1 cellular context compared by ENCODE assay signal in the genomic region with DNA sequence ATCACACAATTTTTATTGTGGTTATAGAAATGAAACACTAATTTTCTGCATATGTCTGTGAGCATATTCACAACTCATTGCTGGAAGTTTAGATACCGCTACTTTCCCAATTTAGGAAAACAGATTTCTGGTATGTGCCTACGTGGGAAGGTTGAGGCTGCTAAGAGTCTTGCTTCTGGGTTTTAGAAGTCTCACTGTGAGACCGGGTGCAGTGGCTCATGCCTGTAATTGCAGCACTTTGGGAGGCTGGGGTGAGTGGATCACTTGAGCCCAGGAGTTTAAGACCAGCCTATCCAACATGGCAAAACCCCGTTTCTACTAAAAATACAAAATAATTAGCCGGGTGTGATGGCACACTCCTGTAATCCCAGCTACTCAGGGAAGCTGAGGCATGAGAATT.
TF ChIP-seq lines count a peak whose summit lies in the region.

No MANE protein-coding gene starts in this region.

TF ChIP-seq in HepG2, 621 proteins besides CTCF, POLR2A, EP300 and RAD21 (continued from another document):
- TF ChIP-seq, protein P1, sequence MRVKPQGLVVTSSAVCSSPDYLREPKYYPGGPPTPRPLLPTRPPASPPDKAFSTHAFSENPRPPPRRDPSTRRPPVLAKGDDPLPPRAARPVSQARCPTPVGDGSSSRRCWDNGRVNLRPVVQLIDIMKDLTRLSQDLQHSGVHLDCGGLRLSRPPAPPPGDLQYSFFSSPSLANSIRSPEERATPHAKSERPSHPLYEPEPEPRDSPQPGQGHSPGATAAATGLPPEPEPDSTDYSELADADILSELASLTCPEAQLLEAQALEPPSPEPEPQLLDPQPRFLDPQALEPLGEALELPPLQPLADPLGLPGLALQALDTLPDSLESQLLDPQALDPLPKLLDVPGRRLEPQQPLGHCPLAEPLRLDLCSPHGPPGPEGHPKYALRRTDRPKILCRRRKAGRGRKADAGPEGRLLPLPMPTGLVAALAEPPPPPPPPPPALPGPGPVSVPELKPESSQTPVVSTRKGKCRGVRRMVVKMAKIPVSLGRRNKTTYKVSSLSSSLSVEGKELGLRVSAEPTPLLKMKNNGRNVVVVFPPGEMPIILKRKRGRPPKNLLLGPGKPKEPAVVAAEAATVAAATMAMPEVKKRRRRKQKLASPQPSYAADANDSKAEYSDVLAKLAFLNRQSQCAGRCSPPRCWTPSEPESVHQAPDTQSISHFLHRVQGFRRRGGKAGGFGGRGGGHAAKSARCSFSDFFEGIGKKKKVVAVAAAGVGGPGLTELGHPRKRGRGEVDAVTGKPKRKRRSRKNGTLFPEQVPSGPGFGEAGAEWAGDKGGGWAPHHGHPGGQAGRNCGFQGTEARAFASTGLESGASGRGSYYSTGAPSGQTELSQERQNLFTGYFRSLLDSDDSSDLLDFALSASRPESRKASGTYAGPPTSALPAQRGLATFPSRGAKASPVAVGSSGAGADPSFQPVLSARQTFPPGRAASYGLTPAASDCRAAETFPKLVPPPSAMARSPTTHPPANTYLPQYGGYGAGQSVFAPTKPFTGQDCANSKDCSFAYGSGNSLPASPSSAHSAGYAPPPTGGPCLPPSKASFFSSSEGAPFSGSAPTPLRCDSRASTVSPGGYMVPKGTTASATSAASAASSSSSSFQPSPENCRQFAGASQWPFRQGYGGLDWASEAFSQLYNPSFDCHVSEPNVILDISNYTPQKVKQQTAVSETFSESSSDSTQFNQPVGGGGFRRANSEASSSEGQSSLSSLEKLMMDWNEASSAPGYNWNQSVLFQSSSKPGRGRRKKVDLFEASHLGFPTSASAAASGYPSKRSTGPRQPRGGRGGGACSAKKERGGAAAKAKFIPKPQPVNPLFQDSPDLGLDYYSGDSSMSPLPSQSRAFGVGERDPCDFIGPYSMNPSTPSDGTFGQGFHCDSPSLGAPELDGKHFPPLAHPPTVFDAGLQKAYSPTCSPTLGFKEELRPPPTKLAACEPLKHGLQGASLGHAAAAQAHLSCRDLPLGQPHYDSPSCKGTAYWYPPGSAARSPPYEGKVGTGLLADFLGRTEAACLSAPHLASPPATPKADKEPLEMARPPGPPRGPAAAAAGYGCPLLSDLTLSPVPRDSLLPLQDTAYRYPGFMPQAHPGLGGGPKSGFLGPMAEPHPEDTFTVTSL (CRISPR knock-in tag; IDR thresholded peaks at IDR 0.05; ENCODE audit: borderline replicate concordance), result no peak
- TF ChIP-seq KDM4B (CRISPR knock-in tag; IDR thresholded peaks at IDR 0.05), result no peak
- TF ChIP-seq KLF11 (CRISPR knock-in tag; IDR thresholded peaks at IDR 0.05), result no peak
- TF ChIP-seq, protein P2, sequence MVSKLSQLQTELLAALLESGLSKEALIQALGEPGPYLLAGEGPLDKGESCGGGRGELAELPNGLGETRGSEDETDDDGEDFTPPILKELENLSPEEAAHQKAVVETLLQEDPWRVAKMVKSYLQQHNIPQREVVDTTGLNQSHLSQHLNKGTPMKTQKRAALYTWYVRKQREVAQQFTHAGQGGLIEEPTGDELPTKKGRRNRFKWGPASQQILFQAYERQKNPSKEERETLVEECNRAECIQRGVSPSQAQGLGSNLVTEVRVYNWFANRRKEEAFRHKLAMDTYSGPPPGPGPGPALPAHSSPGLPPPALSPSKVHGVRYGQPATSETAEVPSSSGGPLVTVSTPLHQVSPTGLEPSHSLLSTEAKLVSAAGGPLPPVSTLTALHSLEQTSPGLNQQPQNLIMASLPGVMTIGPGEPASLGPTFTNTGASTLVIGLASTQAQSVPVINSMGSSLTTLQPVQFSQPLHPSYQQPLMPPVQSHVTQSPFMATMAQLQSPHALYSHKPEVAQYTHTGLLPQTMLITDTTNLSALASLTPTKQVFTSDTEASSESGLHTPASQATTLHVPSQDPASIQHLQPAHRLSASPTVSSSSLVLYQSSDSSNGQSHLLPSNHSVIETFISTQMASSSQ (IDR thresholded peaks at IDR 0.05; ENCODE audit: low read depth), result no peak
- TF ChIP-seq, protein P2 (CRISPR knock-in tag; IDR thresholded peaks at IDR 0.05; ENCODE audit: borderline replicate concordance), result no peak
- no peak for TF ChIP-seq MTA1 (CRISPR knock-in tag; IDR thresholded peaks at IDR 0.05; ENCODE audit: borderline replicate concordance)
